In genomic region chr1:201905234-201905890, GRCh38 we compare ENCODE assay signal across 14 cellular contexts. TPM values are rescaled to one million over a fixed set of nuclear protein-coding genes. Genes with fewer than 3 reads are reported as not detected.
DNase-seq lines count a peak whose midpoint lies in the region; ATAC-seq and TF ChIP-seq lines count a peak whose summit lies in the region.
"Had no signal": no experiment of that assay in that cellular context is flagged by ENCODE, and none has a peak within 500 bp of the region (broad histone marks: within the 10 kb centered on the region; RNA-seq: fewer than 3 reads in every experiment).

No MANE protein-coding gene starts in this region.

- no peak for TF ChIP-seq POLR2A in Peyer's patch (IDR thresholded peaks at IDR 0.05)

- H3K27ac ChIP-seq in Peyer's patch (peak overlapping the region; percentile 6 to 89 (median 68)), cingulate gyrus (ENCODE audit: low read depth, low read length) (peak overlapping the region; percentile 65), mucosa of rectum (ENCODE audit: low read depth in 2 of 2, low read length in 2 of 2) (peak overlapping the region; percentile 74 to 79), thoracic aorta (peak overlapping the region; percentile 97 to 99)
- H3K27ac ChIP-seq: body of pancreas had no signal

- H3K9ac ChIP-seq in mucosa of rectum (ENCODE audit: low read depth in 1 of 2, low read length in 2 of 2), result peak overlapping the region; percentile 9 to 49

- H3K9me3 ChIP-seq in Peyer's patch, result no peaks in the 10 kb centered on the region
- no peaks in the 10 kb centered on the region for H3K9me3 ChIP-seq in mucosa of rectum (ENCODE audit: control insufficient read depth in 2 of 2, low read length in 2 of 2)
- no peaks in the 10 kb centered on the region for H3K9me3 ChIP-seq in thoracic aorta
- H3K9me3 ChIP-seq: body of pancreas had no signal

- TF ChIP-seq CTCF in Peyer's patch (IDR thresholded peaks at IDR 0.05) (no peak), thoracic aorta (IDR thresholded peaks at IDR 0.05) (no peak)

- peaks cover 0 to 18% (median 0%) of the 10 kb centered on the region in 4 donors for H3K4me1 ChIP-seq in Peyer's patch
- peaks cover 0 to 3% of the 10 kb centered on the region in 2 donors for H3K4me1 ChIP-seq in mucosa of rectum (ENCODE audit: control insufficient read depth in 2 of 2, insufficient read depth in 2 of 2, low read length in 2 of 2)
- peaks cover 67 to 93% of the 10 kb centered on the region in 2 donors for H3K4me1 ChIP-seq in thoracic aorta (ENCODE audit: control insufficient read depth in 1 of 2, low read depth in 2 of 2)
- H3K4me1 ChIP-seq: body of pancreas had no signal

- H3K36me3 ChIP-seq in Peyer's patch (no peaks in the 10 kb centered on the region), mucosa of rectum (ENCODE audit: control insufficient read depth in 2 of 2, insufficient read depth in 2 of 2, low read length in 2 of 2) (no peaks in the 10 kb centered on the region), thoracic aorta (peaks cover 24% of the 10 kb centered on the region)

- ATAC-seq in thoracic aorta (ENCODE audit: insufficient number of reproducible peaks, low FRiP score, low read depth) (no peak), GM21737 (IDR thresholded peaks at IDR 0.05; ENCODE audit: unreplicated experiment) (no peak), sciatic nerve (no peak), GM18511 (IDR thresholded peaks at IDR 0.05; ENCODE audit: unreplicated experiment) (no peak)
- ATAC-seq: body of pancreas; HCT116; naive thymus-derived CD8-positive, alpha-beta T cell had no signal

- DNase-seq in Peyer's patch (no peak), thoracic aorta (ENCODE audit: low spot score) (no peak), sciatic nerve (ENCODE audit: low spot score) (no peak)
- DNase-seq: KBM-7; naive thymus-derived CD8-positive, alpha-beta T cell; NCI-H2029 treated with DMSO at 0.1 percent for 48 hours; stimulated activated CD4-positive, alpha-beta T cell treated with anti-CD3 and anti-CD28 coated beads, Interleukin-15, amount 100 ng/mL, for 24 hours had no signal

- intact Hi-C loops in sciatic nerve (cut with DNase I), result no loop called here

- H3K27me3 ChIP-seq in Peyer's patch (no peaks in the 10 kb centered on the region), mucosa of rectum (ENCODE audit: control insufficient read depth in 2 of 2, insufficient read depth in 2 of 2, low read length in 2 of 2) (no peaks in the 10 kb centered on the region), thoracic aorta (replicated peaks; ENCODE audit: insufficient read depth) (no peaks in the 10 kb centered on the region)
- H3K27me3 ChIP-seq: body of pancreas had no signal

- H3K4me3 ChIP-seq in Peyer's patch (no peak overlapping the region), mucosa of rectum (ENCODE audit: low read length in 2 of 2) (no peak overlapping the region), thoracic aorta (no peak overlapping the region)
- H3K4me3 ChIP-seq: body of pancreas had no signal

RNA-seq across cellular contexts. Expression of gene SHISA4, which starts 16.7 kb away (rescaled TPM):
- 10 to 100 TPM in 1 of 4 donors, 1 to 10 TPM in 3; 2.9 to 10.7 (median 4.8) TPM for total RNA-seq in Peyer's patch
- total RNA-seq in thoracic aorta, result 100 to 1,000 TPM in 1 of 2 donors, 10 to 100 TPM in 1; 38.9 to 115 TPM
- total RNA-seq in sciatic nerve, result 37.7 TPM
- total RNA-seq: OCI-LY7 had no signal

RNA-seq across cellular contexts. Expression of gene LMOD1, which starts 41.0 kb away (rescaled TPM):
- total RNA-seq in Peyer's patch (10 to 100 TPM in 3 of 4 donors, 1 to 10 TPM in 1; 10.0 to 70.1 (median 32.6) TPM), thoracic aorta (100 to 1,000 TPM; 638 to 761 TPM), sciatic nerve (41.6 TPM)
- total RNA-seq: naive thymus-derived CD8-positive, alpha-beta T cell; OCI-LY7 had no signal

RNA-seq across cellular contexts. Expression of gene TIMM17A, which starts 49.9 kb away (rescaled TPM):
- total RNA-seq in Peyer's patch (10 to 100 TPM; 20.6 to 31.0 (median 21.6) TPM), thoracic aorta (10 to 100 TPM; 29.6 to 44.7 TPM), sciatic nerve (28.7 TPM)

Comparison
In these comparisons a context has a peak if more than half of its experiments do, and no peak if none do; other contexts are left out.
1. RNA of gene LMOD1, which starts 41.0 kb away (total RNA-seq): 638 to 761 TPM in thoracic aorta; 10.0 to 70.1 TPM in Peyer's patch and 41.6 TPM in sciatic nerve (single experiment); every median in the first group is over 4 times any median in the second.
2. Peak in every context shown above with its lines, with median percentiles within 50 percentile points of each other: H3K27ac ChIP-seq.